ENCODE assay signal across 18 cellular contexts in the genomic region with DNA sequence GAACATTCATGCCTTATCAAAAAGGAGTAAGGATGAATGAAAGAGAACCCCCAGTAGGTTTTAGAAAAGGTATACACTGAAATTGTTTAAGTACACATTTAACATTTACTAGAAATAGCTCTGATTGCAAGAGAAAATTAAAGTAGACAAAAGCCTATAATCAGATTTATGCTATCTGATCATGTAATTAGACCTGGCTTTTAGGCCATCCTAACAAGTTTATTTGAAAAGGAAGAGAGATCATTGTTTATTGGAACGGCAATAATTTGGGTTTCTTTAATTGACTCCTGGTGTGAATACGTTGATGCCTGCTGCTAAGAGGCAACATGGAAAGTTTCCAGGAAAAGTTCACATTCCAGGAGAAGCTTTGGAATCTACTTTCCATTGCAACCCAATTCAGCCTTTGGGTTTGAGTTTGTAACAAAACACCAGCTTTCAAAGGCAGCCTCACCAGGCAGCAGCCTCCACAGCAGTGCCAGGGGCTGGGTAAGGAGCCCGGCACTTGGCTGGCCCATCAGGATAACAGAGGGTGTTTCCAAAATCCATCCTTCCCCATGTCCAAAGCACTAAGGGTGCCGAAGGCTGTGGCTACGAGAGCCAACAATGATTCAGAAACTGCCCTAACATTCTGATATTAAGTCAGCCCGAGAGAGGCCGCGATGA. TPM values are rescaled to one million over a fixed set of nuclear protein-coding genes. Genes with fewer than 3 reads are reported as not detected.
DNase-seq lines count a peak whose midpoint lies in the region; ATAC-seq and TF ChIP-seq lines count a peak whose summit lies in the region.
"Had no signal": no experiment of that assay in that cellular context is flagged by ENCODE, and none has a peak within 500 bp of the region (broad histone marks: within the 10 kb centered on the region; RNA-seq: fewer than 3 reads in every experiment).

No MANE protein-coding gene starts in this region.

- no peaks in the 10 kb centered on the region for H3K9me3 Mint-ChIP-seq in Caco-2 (ENCODE audit: unreplicated experiment)
- H3K9me3 Mint-ChIP-seq: activated B cell treated with CpG ODN at 0.5 μM for 24 hours; naive thymus-derived CD8-positive, alpha-beta T cell had no signal

- H3K4me1 Mint-ChIP-seq in Caco-2 (ENCODE audit: low read depth, unreplicated experiment) = peaks cover 43% of the 10 kb centered on the region
- H3K4me1 Mint-ChIP-seq: activated B cell treated with CpG ODN at 0.5 μM for 24 hours; naive thymus-derived CD8-positive, alpha-beta T cell had no signal

- H3K27ac ChIP-seq in HEK293 (ENCODE audit: extremely low read depth, low read depth, low read length) (no peak overlapping the region), muscle layer of colon (ENCODE audit: low read depth, low read length) (peak overlapping the region; percentile 51), suprapubic skin (no peak overlapping the region)
- H3K27ac ChIP-seq: PC-9, vagina had no signal

- TF ChIP-seq POLR2A in suprapubic skin (IDR thresholded peaks at IDR 0.05) = no peak

- POLR2A ChIA-PET in HEK293 (lab: Yijun Ruan, JAX) (no interaction called here), Caco-2 (lab: Charles Lee) (interaction anchor here (0.5 kb wide), 1 partner anchor 186 kb away, joined by 3 read pairs; no protein-coding TSS in a partner anchor)

- H3K4me1 ChIP-seq in HEK293 (ENCODE audit: control insufficient read depth, insufficient read depth, low read length) = no peaks in the 10 kb centered on the region
- peaks cover 9% of the 10 kb centered on the region for H3K4me1 ChIP-seq in muscle layer of colon (ENCODE audit: insufficient read depth, low read length)
- peaks cover 56% of the 10 kb centered on the region for H3K4me1 ChIP-seq in Caco-2
- peaks cover 4% of the 10 kb centered on the region for H3K4me1 ChIP-seq in suprapubic skin

- H3K9ac ChIP-seq in muscle layer of colon (ENCODE audit: low read length) = no peak overlapping the region

- 49% methylated on average over 8 of the region's 8 CpGs for WGBS in suprapubic skin

- TF ChIP-seq CTCF in HEK293 (tag by site-specific recombination; IDR thresholded peaks at IDR 0.05) = no peak
- no peak for TF ChIP-seq CTCF in choroid plexus epithelial cell (conservative IDR thresholded peaks at IDR 0.05; ENCODE audit: low read depth, low read length)
- no peak for TF ChIP-seq CTCF in Caco-2 (IDR thresholded peaks at IDR 0.05; ENCODE audit: insufficient read depth in 1 of 2, low read depth in 1 of 2, low read length in 1 of 2, severe bottlenecking in 1 of 2, unreplicated experiment in 1 of 2)
- TF ChIP-seq CTCF in suprapubic skin (IDR thresholded peaks at IDR 0.05) = no peak

- H3K4me3 ChIP-seq in HEK293 (ENCODE audit: low read depth, low read length) (no peak overlapping the region), choroid plexus epithelial cell (ENCODE audit: low read depth, low read length) (no peak overlapping the region), muscle layer of colon (ENCODE audit: low read depth in 1 of 2, low read length in 2 of 2) (no peak overlapping the region), Caco-2 (ENCODE audit: low read depth, low read length) (no peak overlapping the region), suprapubic skin (no peak overlapping the region)
- H3K4me3 ChIP-seq: PC-9, vagina had no signal

- no peaks in the 10 kb centered on the region for H3K27me3 Mint-ChIP-seq in Caco-2 (ENCODE audit: insufficient read depth, unreplicated experiment)

- H3K27ac Mint-ChIP-seq in Caco-2 (ENCODE audit: unreplicated experiment) = no peak overlapping the region
- H3K27ac Mint-ChIP-seq: activated B cell treated with CpG ODN at 0.5 μM for 24 hours; naive thymus-derived CD8-positive, alpha-beta T cell had no signal

- CTCF ChIA-PET in HEK293 (lab: Yijun Ruan, JAX) (interaction anchor here (1.2 kb wide), 1 partner anchor 52 kb away, joined by 4 read pairs; no protein-coding TSS in a partner anchor), Caco-2 (lab: Charles Lee) (interaction anchor here (0.6 kb wide), 1 partner anchor 36 kb away, joined by 6 read pairs; no protein-coding TSS in a partner anchor)

- intact Hi-C loops in Caco-2 (cut with micrococcal nuclease; ENCODE audit: unreplicated experiment) (no loop called here), left colon (cut with DNase I, micrococcal nuclease) (no loop called here)

- H3K36me3 ChIP-seq in HEK293 (ENCODE audit: control insufficient read depth in 2 of 2, insufficient read depth in 1 of 2, low read length in 2 of 2) (no peaks in the 10 kb centered on the region), muscle layer of colon (ENCODE audit: insufficient read depth, low read length) (no peaks in the 10 kb centered on the region), Caco-2 (ENCODE audit: control insufficient read depth, insufficient read depth, low read length) (no peaks in the 10 kb centered on the region; the same call in 1 of the 2 replicates), suprapubic skin (no peaks in the 10 kb centered on the region)
- H3K36me3 ChIP-seq: vagina had no signal

- H3K4me3 Mint-ChIP-seq in Caco-2 (ENCODE audit: unreplicated experiment) = no peak overlapping the region
- H3K4me3 Mint-ChIP-seq: activated B cell treated with CpG ODN at 0.5 μM for 24 hours; naive thymus-derived CD8-positive, alpha-beta T cell had no signal

- BruUV-seq in Caco-2 (replicated peaks; lab: Mats Ljungman, UMichigan) = no TSS peak

- no peak for TF ChIP-seq EP300 in suprapubic skin (IDR thresholded peaks at IDR 0.05)

- peak; percentile 58 for DNase-seq in AG08395 (ENCODE audit: low spot score)
- peak; percentile 30 for DNase-seq in choroid plexus epithelial cell (ENCODE audit: low read depth)
- DNase-seq in Caco-2 = no peak
- DNase-seq in left colon = no peak
- DNase-seq in suprapubic skin (ENCODE audit: low spot score in 2 of 2) = no peak
- no peak for DNase-seq in stimulated activated CD4-positive, alpha-beta T cell treated with anti-CD3 and anti-CD28 coated beads, Interleukin-15, amount 100 ng/mL, for 24 hours
- DNase-seq: activated B cell treated with CpG ODN at 0.5 μM for 24 hours; activated naive CD4-positive, alpha-beta T cell treated with Interleukin-2 at 50 U/mL for 16 hours; naive thymus-derived CD8-positive, alpha-beta T cell; NCI-H146; NCI-H510A treated with DMSO at 0.1 percent for 48 hours; PC-9; stimulated activated naive CD8-positive, alpha-beta T cell treated with anti-CD3 and anti-CD28 coated beads, Interleukin-15, Interleukin-2, amounts not matched to agents 100 U/mL and 50 U/mL, for 24 hours had no signal

- no peaks in the 10 kb centered on the region for H3K36me3 Mint-ChIP-seq in Caco-2 (ENCODE audit: insufficient read depth, unreplicated experiment)
- H3K36me3 Mint-ChIP-seq: naive thymus-derived CD8-positive, alpha-beta T cell had no signal

- H3K9me3 ChIP-seq in HEK293 (ENCODE audit: control insufficient read depth, insufficient read depth, low read depth, low read length) (no peaks in the 10 kb centered on the region), muscle layer of colon (ENCODE audit: low read length) (no peaks in the 10 kb centered on the region), Caco-2 (no peaks in the 10 kb centered on the region), suprapubic skin (no peaks in the 10 kb centered on the region)
- H3K9me3 ChIP-seq: vagina had no signal

- H3K27me3 ChIP-seq in muscle layer of colon (ENCODE audit: control insufficient read depth in 1 of 2, insufficient read depth in 2 of 2, low read length in 2 of 2) (no peaks in the 10 kb centered on the region), Caco-2 (replicated peaks; ENCODE audit: control insufficient read depth, insufficient read depth, low read length) (no peaks in the 10 kb centered on the region), suprapubic skin (peaks cover 7% of the 10 kb centered on the region)
- H3K27me3 ChIP-seq: vagina had no signal

- ATAC-seq in left colon = no peak
- ATAC-seq: naive thymus-derived CD8-positive, alpha-beta T cell; stimulated activated naive CD8-positive, alpha-beta T cell treated with anti-CD3 and anti-CD28 coated beads, Interleukin-15, Interleukin-2, amounts not matched to agents 100 U/mL and 50 U/mL, for 24 hours had no signal

TF ChIP-seq in HEK293, 187 proteins besides CTCF, POLR2A, EP300 and RAD21 (continues in another document):
- TF ChIP-seq SP3 (tag by site-specific recombination; IDR thresholded peaks at IDR 0.05) (no peak), ZNF600 (tag by site-specific recombination; IDR thresholded peaks at IDR 0.05) (no peak), IKZF3 (tag by site-specific recombination; IDR thresholded peaks at IDR 0.05) (peak; percentile 45; the same call in 1 of the 2 replicates), BCL11B (tag by site-specific recombination; IDR thresholded peaks at IDR 0.05; ENCODE audit: low read depth) (peak; percentile 39; the same call in 1 of the 2 replicates), ZNF626 (tag by site-specific recombination; IDR thresholded peaks at IDR 0.05) (no peak), PRDM1 (tag by site-specific recombination; IDR thresholded peaks at IDR 0.05) (peak; percentile 66), SP7 (tag by site-specific recombination; IDR thresholded peaks at IDR 0.05) (peak; percentile 62), ZNF133 (tag by site-specific recombination; IDR thresholded peaks at IDR 0.05) (no peak)
- TF ChIP-seq, protein P1, sequence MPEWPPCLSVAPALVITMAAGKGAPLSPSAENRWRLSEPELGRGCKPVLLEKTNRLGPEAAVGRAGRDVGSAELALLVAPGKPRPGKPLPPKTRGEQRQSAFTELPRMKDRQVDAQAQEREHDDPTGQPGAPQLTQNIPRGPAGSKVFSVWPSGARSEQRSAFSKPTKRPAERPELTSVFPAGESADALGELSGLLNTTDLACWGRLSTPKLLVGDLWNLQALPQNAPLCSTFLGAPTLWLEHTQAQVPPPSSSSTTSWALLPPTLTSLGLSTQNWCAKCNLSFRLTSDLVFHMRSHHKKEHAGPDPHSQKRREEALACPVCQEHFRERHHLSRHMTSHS (tag by site-specific recombination; IDR thresholded peaks at IDR 0.05) = no peak
- TF ChIP-seq, protein P2, sequence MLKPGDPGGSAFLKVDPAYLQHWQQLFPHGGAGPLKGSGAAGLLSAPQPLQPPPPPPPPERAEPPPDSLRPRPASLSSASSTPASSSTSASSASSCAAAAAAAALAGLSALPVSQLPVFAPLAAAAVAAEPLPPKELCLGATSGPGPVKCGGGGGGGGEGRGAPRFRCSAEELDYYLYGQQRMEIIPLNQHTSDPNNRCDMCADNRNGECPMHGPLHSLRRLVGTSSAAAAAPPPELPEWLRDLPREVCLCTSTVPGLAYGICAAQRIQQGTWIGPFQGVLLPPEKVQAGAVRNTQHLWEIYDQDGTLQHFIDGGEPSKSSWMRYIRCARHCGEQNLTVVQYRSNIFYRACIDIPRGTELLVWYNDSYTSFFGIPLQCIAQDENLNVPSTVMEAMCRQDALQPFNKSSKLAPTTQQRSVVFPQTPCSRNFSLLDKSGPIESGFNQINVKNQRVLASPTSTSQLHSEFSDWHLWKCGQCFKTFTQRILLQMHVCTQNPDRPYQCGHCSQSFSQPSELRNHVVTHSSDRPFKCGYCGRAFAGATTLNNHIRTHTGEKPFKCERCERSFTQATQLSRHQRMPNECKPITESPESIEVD (tag by site-specific recombination; IDR thresholded peaks at IDR 0.05) = peak; percentile 77

RNA-seq across cellular contexts. Expression of a gene that starts 18.0 kb away (rescaled TPM):
- total RNA-seq in Caco-2 (2022) (40.4 and 41.4 TPM in 2 replicates), left colon (1 to 10 TPM; 1.4 to 10.0 TPM), suprapubic skin (10 to 100 TPM; 13.5 to 31.3 (median 23.6) TPM)

RNA-seq across cellular contexts. Expression of a gene that starts 21.4 kb away (rescaled TPM):
- total RNA-seq in Caco-2 (2022) (0.27 and 0.37 TPM in 2 replicates), left colon (under 1 TPM in 1 of 2 donors, not detected in 1; 0.11 TPM), suprapubic skin (under 1 TPM in 1 of 4 donors, not detected in 3; 0.16 TPM)
- total RNA-seq: activated B cell treated with CpG ODN at 0.5 μM for 24 hours; bronchial epithelial cell; kidney epithelial cell; naive thymus-derived CD8-positive, alpha-beta T cell; PC-9; vagina had no signal

Comparison
In these comparisons a context has a peak if more than half of its experiments do, and no peak if none do; other contexts are left out.
1. DNase-seq: peak in AG08395 (single experiment) and choroid plexus epithelial cell (single experiment); none in Caco-2 (0 of 2), left colon (0 of 2), suprapubic skin (0 of 2) and stimulated activated CD4-positive, alpha-beta T cell treated with anti-CD3 and anti-CD28 coated beads, Interleukin-15, amount 100 ng/mL, for 24 hours (single experiment).